16 cellular contexts compared by ENCODE assay signal in the genomic region with DNA sequence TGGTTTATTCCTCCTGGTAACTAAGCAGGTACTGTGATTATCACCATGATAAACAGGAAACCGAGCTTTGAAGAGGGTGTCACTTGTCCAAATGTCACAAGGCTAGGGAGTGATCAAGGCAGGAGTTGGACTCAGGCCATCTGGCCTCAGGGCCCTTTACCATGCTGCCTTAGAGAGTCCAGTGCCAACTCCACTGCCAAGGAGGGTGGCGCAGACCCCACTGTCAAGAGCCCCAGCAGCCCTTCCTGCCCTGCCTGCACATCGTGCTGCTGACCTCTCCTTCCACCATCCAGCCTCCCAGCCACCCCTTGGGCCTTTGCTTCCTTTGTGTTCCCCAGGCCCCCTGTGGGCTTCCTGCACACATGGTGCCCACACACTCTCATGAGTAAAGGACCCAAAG. TPM values are rescaled to one million over a fixed set of nuclear protein-coding genes. Genes with fewer than 3 reads are reported as not detected.
A peak's percentile ranks its signal among the peaks of the same experiment; 100 is the strongest.
DNase-seq lines count a peak whose midpoint lies in the region; ATAC-seq and TF ChIP-seq lines count a peak whose summit lies in the region.
"Had no signal": no experiment of that assay in that cellular context is flagged by ENCODE, and none has a peak within 500 bp of the region (broad histone marks: within the 10 kb centered on the region; RNA-seq: fewer than 3 reads in every experiment).

No MANE protein-coding gene starts in this region.

- 53 to 55% methylated on average over 3 of the region's 3 CpGs for WGBS in esophagus, 2 donors

- peak overlapping the region; percentile 75 to 88 for H3K27ac ChIP-seq in esophagus (ENCODE audit: low read depth in 2 of 2, low read length in 1 of 2)

- H3K9me3 Mint-ChIP-seq in natural killer cell treated with Interleukin-12 subunit alpha and Interleukin-12 subunit beta and Interleukin-15 and Interleukin-18, amount 100 ng/mL, for 72 hours = no peaks in the 10 kb centered on the region
- H3K9me3 Mint-ChIP-seq in type B pancreatic cell = peaks cover 4% of the 10 kb centered on the region
- H3K9me3 Mint-ChIP-seq: central memory CD8-positive, alpha-beta T cell had no signal

- no peak for ATAC-seq in natural killer cell treated with Interleukin-12 subunit alpha and Interleukin-12 subunit beta and Interleukin-15 and Interleukin-18, amount 100 ng/mL, for 72 hours
- ATAC-seq in GM21576 (IDR thresholded peaks at IDR 0.05; ENCODE audit: unreplicated experiment) = no peak
- ATAC-seq: K562 had no signal

- H3K36me3 ChIP-seq in esophagus (ENCODE audit: control insufficient read depth in 2 of 2, insufficient read depth in 2 of 2, low read length in 1 of 2) = no peaks in the 10 kb centered on the region

- no peaks in the 10 kb centered on the region for H3K36me3 Mint-ChIP-seq in natural killer cell treated with Interleukin-12 subunit alpha and Interleukin-12 subunit beta and Interleukin-15 and Interleukin-18, amount 100 ng/mL, for 72 hours
- peaks cover 11% of the 10 kb centered on the region for H3K36me3 Mint-ChIP-seq in type B pancreatic cell

- H3K27me3 ChIP-seq in esophagus (ENCODE audit: control insufficient read depth in 1 of 2, insufficient read depth in 2 of 2, low read length in 2 of 2) = no peaks in the 10 kb centered on the region

- TF ChIP-seq CTCF in type B pancreatic cell (conservative IDR thresholded peaks at IDR 0.05) = no peak

- H3K27ac Mint-ChIP-seq in natural killer cell treated with Interleukin-12 subunit alpha and Interleukin-12 subunit beta and Interleukin-15 and Interleukin-18, amount 100 ng/mL, for 72 hours = no peak overlapping the region
- peak overlapping the region; percentile 50 for H3K27ac Mint-ChIP-seq in type B pancreatic cell

- peaks cover 22 to 38% of the 10 kb centered on the region in 2 donors for H3K4me1 ChIP-seq in esophagus (ENCODE audit: control insufficient read depth in 2 of 2, insufficient read depth in 2 of 2, low read length in 1 of 2)

- H3K9me3 ChIP-seq in esophagus (ENCODE audit: control insufficient read depth in 2 of 2, insufficient read depth in 1 of 2, low read depth in 1 of 2, low read length in 1 of 2) = no peaks in the 10 kb centered on the region

- H3K4me1 Mint-ChIP-seq in natural killer cell treated with Interleukin-12 subunit alpha and Interleukin-12 subunit beta and Interleukin-15 and Interleukin-18, amount 100 ng/mL, for 72 hours (ENCODE audit: low read depth in 2 of 2) = no peaks in the 10 kb centered on the region
- peaks cover 45% of the 10 kb centered on the region for H3K4me1 Mint-ChIP-seq in type B pancreatic cell (ENCODE audit: unreplicated experiment)
- H3K4me1 Mint-ChIP-seq: central memory CD8-positive, alpha-beta T cell had no signal

- peaks cover 11 to 24% of the 10 kb centered on the region in 2 donors for H3K27me3 Mint-ChIP-seq in natural killer cell treated with Interleukin-12 subunit alpha and Interleukin-12 subunit beta and Interleukin-15 and Interleukin-18, amount 100 ng/mL, for 72 hours
- no peaks in the 10 kb centered on the region for H3K27me3 Mint-ChIP-seq in type B pancreatic cell

- DNase-seq in NCI-H748 (lab: John Stamatoyannopoulos, UW; ENCODE audit: unreplicated experiment) = peak; percentile 48
- no peak for DNase-seq in NCI-H748 treated with DMSO at 0.1 percent for 48 hours (lab: John Stamatoyannopoulos, UW)
- DNase-seq in natural killer cell treated with Interleukin-12 subunit alpha and Interleukin-12 subunit beta and Interleukin-15 and Interleukin-18, amount 100 ng/mL, for 72 hours (ENCODE audit: low spot score) = peak; percentile 18
- DNase-seq in type B pancreatic cell (ENCODE audit: extremely low spot score, unreplicated experiment) = no peak
- no peak for DNase-seq in iPS-NIHi7 (ENCODE audit: extremely low spot score)
- DNase-seq in COLO829 (ENCODE audit: low spot score) = no peak
- DNase-seq: 8988T, activated gamma-delta T cell, mesendoderm, NCI-H1930, substantia nigra, T-helper 9 cell had no signal

- no peak overlapping the region for H3K4me3 ChIP-seq in esophagus (ENCODE audit: low read depth in 1 of 2, low read length in 2 of 2)
- H3K4me3 ChIP-seq: K562 had no signal

- H3K4me3 Mint-ChIP-seq in natural killer cell treated with Interleukin-12 subunit alpha and Interleukin-12 subunit beta and Interleukin-15 and Interleukin-18, amount 100 ng/mL, for 72 hours = no peak overlapping the region
- H3K4me3 Mint-ChIP-seq in type B pancreatic cell = no peak overlapping the region
- H3K4me3 Mint-ChIP-seq: central memory CD8-positive, alpha-beta T cell had no signal

RNA-seq across cellular contexts. Expression of a gene that starts 48.3 kb away (rescaled TPM):
- polyA plus RNA-seq in esophagus = 10 to 100 TPM; 28.3 to 39.0 TPM
- 1 to 10 TPM in 1 of 2 donors, under 1 TPM in 1; 0.29 to 2.1 TPM for total RNA-seq in natural killer cell treated with Interleukin-12 subunit alpha and Interleukin-12 subunit beta and Interleukin-15 and Interleukin-18, amount 100 ng/mL, for 72 hours
- total RNA-seq in type B pancreatic cell (ENCODE audit: low replicate concordance) = 59.2 and 87.5 TPM in 2 replicates

Comparison
In these comparisons a context has a peak if more than half of its experiments do, and no peak if none do; other contexts are left out.
1. DNase-seq: peak in NCI-H748 (single experiment) and natural killer cell treated with Interleukin-12 subunit alpha and Interleukin-12 subunit beta and Interleukin-15 and Interleukin-18, amount 100 ng/mL, for 72 hours (single experiment); none in NCI-H748 treated with DMSO at 0.1 percent for 48 hours (single experiment), type B pancreatic cell (single experiment), iPS-NIHi7 (single experiment) and COLO829 (single experiment).
2. RNA of a gene that starts 48.3 kb away (total RNA-seq): 59.2 to 87.5 TPM in type B pancreatic cell; 0.29 to 2.1 TPM in natural killer cell treated with Interleukin-12 subunit alpha and Interleukin-12 subunit beta and Interleukin-15 and Interleukin-18, amount 100 ng/mL, for 72 hours; every median in the first group is over 10 times any median in the second.